Comparison of ENCODE assay signal across 18 cellular contexts in genomic region chr2:43107679-43108078, GRCh38.
DNase-seq lines count a peak whose midpoint lies in the region; ATAC-seq, FAIRE-seq and TF ChIP-seq lines count a peak whose summit lies in the region.
"Had no signal": no experiment of that assay in that cellular context is flagged by ENCODE, and none has a peak within 500 bp of the region (broad histone marks: within the 10 kb centered on the region; RNA-seq: fewer than 3 reads in every experiment).

No MANE protein-coding gene starts in this region.

- no peak overlapping the region for H3K23ac ChIP-seq in H1 (ENCODE audit: insufficient read length)

- H2BK5ac ChIP-seq in H1 (ENCODE audit: low read depth, low read length) = no peak overlapping the region

- H3K4ac ChIP-seq in H1 (replicated peaks; ENCODE audit: insufficient read length, low read depth, low read length) = no peak overlapping the region

- H4K91ac ChIP-seq in H1 (replicated peaks; ENCODE audit: insufficient read length, low read length) = peak overlapping the region; percentile 47

- no peaks in the 10 kb centered on the region for H4K20me1 ChIP-seq in H1 (replicated peaks in 1 of 2; ENCODE audit: control insufficient read depth in 1 of 2, insufficient read depth in 2 of 2, low read length in 2 of 2)
- H4K20me1 ChIP-seq in smooth muscle cell (ENCODE audit: low read depth) = no peaks in the 10 kb centered on the region

- FAIRE-seq in H1 (lab: Jason Lieb, UNC) = no peak
- FAIRE-seq: GM12891, RCC 7860, TTC549 had no signal

- H2BK15ac ChIP-seq in H1 (ENCODE audit: low read length) = 0 out of 2 replicates have a peak overlapping the region, but pooled peaks have one; percentile 61

- WGBS in H1 (ENCODE audit: extremely low coverage in 1 of 2, insufficient coverage in 1 of 2, insufficient read length in 1 of 2, insufficient replicate concordance in 2 of 2, low coverage in 1 of 2, low lambda C conversion rate in 2 of 2, missing lambda C conversion rate in 1 of 2), 2 experiments = 96% methylated on average over 4 of the region's 4 CpGs; no CpG with 5 or more reads in 1 of the 2 experiments
- 82 to 83% methylated on average over 4 of the region's 4 CpGs for WGBS in aorta, 2 donors
- 93% methylated on average over 4 of the region's 4 CpGs for WGBS in smooth muscle cell (ENCODE audit: low lambda C conversion rate)

- H3K27me3 ChIP-seq in breast epithelium = no peaks in the 10 kb centered on the region
- H3K27me3 ChIP-seq in H1 (replicated peaks in 1 of 4; ENCODE audit: control insufficient read depth in 3 of 4, extremely low read depth in 1 of 4, insufficient read depth in 3 of 4, low read length in 3 of 4) = peaks cover 0 to under 1% (median 0%) of the 10 kb centered on the region in 4 experiments; a peak in 2 of 7 replicates
- H3K27me3 ChIP-seq in aorta (ENCODE audit: control insufficient read depth in 1 of 2, insufficient read depth in 2 of 2, low read length in 1 of 2) = no peaks in the 10 kb centered on the region
- no peaks in the 10 kb centered on the region for H3K27me3 ChIP-seq in smooth muscle cell (ENCODE audit: low read depth)

- no peaks in the 10 kb centered on the region; the same call in 1 of the 2 replicates for H3K23me2 ChIP-seq in H1 (ENCODE audit: low read depth, low read length)

- H2BK12ac ChIP-seq in H1 (ENCODE audit: low read depth, low read length) = no peak overlapping the region

- no peak overlapping the region for H3K4me3 Mint-ChIP-seq in MCF 10A (ENCODE audit: unreplicated experiment)
- no peak overlapping the region for H3K4me3 Mint-ChIP-seq in nephron
- H3K4me3 Mint-ChIP-seq: natural killer cell had no signal

- H3K4me2 ChIP-seq in H1 (ENCODE audit: insufficient read depth in 1 of 2, low read depth in 2 of 2, low read length in 2 of 2) (no peak overlapping the region), smooth muscle cell (no peak overlapping the region)

- DNase-seq in breast epithelium (ENCODE audit: low spot score in 2 of 2) (no peak), MCF 10A (ENCODE audit: unreplicated experiment) (no peak), H1 (ENCODE audit: low read depth in 1 of 2, low spot score in 2 of 2) (no peak), aorta (peak in 1 of 2 donors; percentile 68), HPDE6-E6E7 (ENCODE audit: extremely low spot score) (no peak), smooth muscle cell (lab: John Stamatoyannopoulos, UW; ENCODE audit: unreplicated experiment) (no peak)
- DNase-seq: 8988T; activated CD8-positive, alpha-beta memory T cell treated with anti-CD3 and anti-CD28 coated beads, Interleukin-2, amount 50 U/mL, for 4 hours; DMS 273 treated with DMSO at 0.1 percent for 48 hours; natural killer cell; stimulated activated CD4-positive, alpha-beta T cell treated with anti-CD3 and anti-CD28 coated beads, Interleukin-12 subunit alpha, Interleukin-12 subunit beta, amount 100 ng/mL, for 4 hours; stimulated activated CD8-positive, alpha-beta memory T cell treated with anti-CD3 and anti-CD28 coated beads, Interleukin-4, amount 100 ng/mL, for 48 hours had no signal

- H3K79me2 ChIP-seq in H1 (ENCODE audit: control insufficient read depth in 1 of 2, insufficient read depth in 2 of 2, low read length in 2 of 2) (no peaks in the 10 kb centered on the region), smooth muscle cell (ENCODE audit: low read depth) (no peaks in the 10 kb centered on the region)

- no peak overlapping the region for H3K27ac Mint-ChIP-seq in MCF 10A (ENCODE audit: low read depth, unreplicated experiment)
- peak overlapping the region; percentile 77 to 90 (median 85) for H3K27ac Mint-ChIP-seq in nephron

- H3K56ac ChIP-seq in H1 (replicated peaks; ENCODE audit: insufficient read length, low read depth, low read length) = no peak overlapping the region

- TF ChIP-seq POLR2A in breast epithelium (IDR thresholded peaks at IDR 0.05) = no peak
- TF ChIP-seq POLR2A in H1 (IDR thresholded peaks at IDR 0.05; ENCODE audit: control extremely low read depth in 1 of 2, low read depth in 2 of 2, low read length in 2 of 2) = no peak

- H3K36me3 Mint-ChIP-seq in MCF 10A (ENCODE audit: insufficient read depth, unreplicated experiment) (no peaks in the 10 kb centered on the region), nephron (ENCODE audit: low read depth) (no peaks in the 10 kb centered on the region)
- H3K36me3 Mint-ChIP-seq: natural killer cell had no signal

- no peak overlapping the region for H3K4me3 ChIP-seq in breast epithelium
- no peak overlapping the region for H3K4me3 ChIP-seq in H1 (ENCODE audit: extremely low read depth in 1 of 4, insufficient read depth in 2 of 4, low read depth in 3 of 4, low read length in 4 of 4)
- no peak overlapping the region for H3K4me3 ChIP-seq in aorta (ENCODE audit: low read length in 2 of 2)
- no peak overlapping the region for H3K4me3 ChIP-seq in smooth muscle cell

- peaks cover 5 to 9% of the 10 kb centered on the region in 2 donors for H3K4me1 ChIP-seq in breast epithelium
- peaks cover 0 to 4% (median under 1%) of the 10 kb centered on the region in 4 experiments; a peak in 3 of 7 replicates for H3K4me1 ChIP-seq in H1 (replicated peaks in 1 of 4; ENCODE audit: control insufficient read depth in 3 of 4, insufficient read depth in 4 of 4, low read length in 3 of 4)
- no peaks in the 10 kb centered on the region for H3K4me1 ChIP-seq in aorta (ENCODE audit: control insufficient read depth in 1 of 2, insufficient read depth in 2 of 2, low read length in 2 of 2)
- peaks cover 35% of the 10 kb centered on the region for H3K4me1 ChIP-seq in smooth muscle cell (ENCODE audit: low read depth)

- no peak overlapping the region for H2BK20ac ChIP-seq in H1 (ENCODE audit: low read length)

- ATAC-seq in aorta (ENCODE audit: low FRiP score) = peak; percentile 43
- no peak for ATAC-seq in HG02970 (IDR thresholded peaks at IDR 0.05; ENCODE audit: low FRiP score, unreplicated experiment)
- ATAC-seq: HCT116 had no signal

- no peak overlapping the region for H4K5ac ChIP-seq in H1 (ENCODE audit: insufficient read length, low read depth, low read length)

- H3K9me3 Mint-ChIP-seq in MCF 10A (ENCODE audit: unreplicated experiment) (peaks cover 8% of the 10 kb centered on the region), nephron (peaks cover 3% of the 10 kb centered on the region)
- H3K9me3 Mint-ChIP-seq: natural killer cell had no signal

- TF ChIP-seq CTCF in breast epithelium (IDR thresholded peaks at IDR 0.05) = no peak
- no peak for TF ChIP-seq CTCF in MCF 10A (IDR thresholded peaks at IDR 0.05; ENCODE audit: unreplicated experiment)
- no peak for TF ChIP-seq CTCF in H1 (IDR thresholded peaks at IDR 0.05; ENCODE audit: control extremely low read depth in 1 of 3, insufficient read depth in 1 of 3, low read depth in 1 of 3, low read length in 3 of 3)
- no peak for TF ChIP-seq CTCF in nephron (IDR thresholded peaks at IDR 0.05; ENCODE audit: unreplicated experiment in 3 of 3)
- TF ChIP-seq CTCF in smooth muscle cell (IDR thresholded peaks at IDR 0.05; ENCODE audit: borderline replicate concordance, insufficient read depth, poor library complexity, severe bottlenecking) = no peak

- no peaks in the 10 kb centered on the region for H3K36me3 ChIP-seq in breast epithelium
- no peaks in the 10 kb centered on the region for H3K36me3 ChIP-seq in H1 (ENCODE audit: control insufficient read depth in 2 of 4, insufficient read depth in 4 of 4, low read length in 3 of 4)
- no peaks in the 10 kb centered on the region for H3K36me3 ChIP-seq in aorta (ENCODE audit: control insufficient read depth in 1 of 2, insufficient read depth in 2 of 2, low read length in 1 of 2)
- no peaks in the 10 kb centered on the region for H3K36me3 ChIP-seq in smooth muscle cell (ENCODE audit: low read depth)

- no peak overlapping the region for H3K14ac ChIP-seq in H1 (ENCODE audit: insufficient read length)

- BruUV-seq in MCF 10A (replicated peaks; lab: Mats Ljungman, UMichigan) = no TSS peak

- H4K8ac ChIP-seq in H1 (ENCODE audit: extremely low read depth, insufficient read depth, low read length) = no peak overlapping the region

- H2AFZ ChIP-seq in H1 (ENCODE audit: low read length) (no peak overlapping the region), smooth muscle cell (ENCODE audit: low read depth) (no peak overlapping the region)

- no peaks in the 10 kb centered on the region for H3K27me3 Mint-ChIP-seq in MCF 10A (ENCODE audit: insufficient read depth, unreplicated experiment)
- H3K27me3 Mint-ChIP-seq in nephron (ENCODE audit: low read depth) = peaks cover 6% of the 10 kb centered on the region

- H3K9me3 ChIP-seq in breast epithelium (no peaks in the 10 kb centered on the region), H1 (ENCODE audit: insufficient read depth in 2 of 2, low read depth in 1 of 2, low read length in 1 of 2) (no peaks in the 10 kb centered on the region), aorta (ENCODE audit: control insufficient read depth, low read length) (no peaks in the 10 kb centered on the region), smooth muscle cell (replicated peaks; ENCODE audit: low read depth) (no peaks in the 10 kb centered on the region)

- H3K9ac ChIP-seq in H1 (replicated peaks in 1 of 4; ENCODE audit: extremely low read depth in 1 of 4, low read depth in 3 of 4, low read length in 3 of 4) (no peak overlapping the region; a peak in 1 of 7 replicates), smooth muscle cell (ENCODE audit: low read depth) (no peak overlapping the region)

- CTCF ChIA-PET in MCF 10A (lab: Yijun Ruan, JAX) = interaction anchor here (0.6 kb wide), 1 partner anchor 20 kb away, joined by 4 read pairs; no protein-coding TSS in a partner anchor
- CTCF ChIA-PET in H1 (lab: Charles Lee; ENCODE audit: partially characterized antibody) = interaction anchor here (0.6 to 2.5 kb wide), 7 partner anchors 14 to 225 kb away, joined by 3 to 8 read pairs (median 4); no protein-coding TSS in a partner anchor

- H3K18ac ChIP-seq in H1 (ENCODE audit: extremely low read depth, low read length) = no peak overlapping the region

- H3K79me1 ChIP-seq in H1 (ENCODE audit: low read depth, low read length) = no peaks in the 10 kb centered on the region

- peaks cover 19% of the 10 kb centered on the region for H3K4me1 Mint-ChIP-seq in MCF 10A (ENCODE audit: insufficient read depth, unreplicated experiment)
- peaks cover 66% of the 10 kb centered on the region for H3K4me1 Mint-ChIP-seq in nephron

- TF ChIP-seq EP300 in H1 (IDR thresholded peaks at IDR 0.05; ENCODE audit: borderline replicate concordance in 1 of 2, low read depth in 2 of 2, low read length in 2 of 2) = no peak

- no peak overlapping the region for H2BK120ac ChIP-seq in H1 (replicated peaks; ENCODE audit: low read depth, low read length)

- no peak overlapping the region for H2AK5ac ChIP-seq in H1 (ENCODE audit: low read depth, low read length)

- intact Hi-C loops in breast epithelium (cut with DNase I; ENCODE audit: low total_unique reads) = no loop called here
- intact Hi-C loops in MCF 10A (cut with micrococcal nuclease) = no loop called here
- intact Hi-C loops in aorta (cut with DNase I) = loop anchor here in 1 of 2 donors (10.0 kb wide), 1 partner anchor 107 kb away; no protein-coding TSS in a partner anchor

- H3K27ac ChIP-seq in breast epithelium (peak overlapping the region; percentile 36 to 93), H1 (ENCODE audit: low read depth, low read length) (no peak overlapping the region), aorta (ENCODE audit: low read depth in 1 of 2, low read length in 2 of 2) (no peak overlapping the region), smooth muscle cell (ENCODE audit: low read depth) (no peak overlapping the region)

- peaks cover 1% of the 10 kb centered on the region for H3F3A ChIP-seq in smooth muscle cell (ENCODE audit: low read depth)

- POLR2A ChIA-PET in MCF 10A (lab: Yijun Ruan, JAX) = interaction anchor here (0.6 kb wide), 2 partner anchors 19 to 22 kb away, joined by 3 read pairs; no protein-coding TSS in a partner anchor
- POLR2A ChIA-PET in H1 (lab: Charles Lee; ENCODE audit: partially characterized antibody) = no interaction called here

- no peak for TF ChIP-seq RAD21 in H1 (IDR thresholded peaks at IDR 0.05 in 1 of 2, conservative IDR thresholded peaks at IDR 0.05 in 1 of 2; ENCODE audit: low read depth in 2 of 2, low read length in 2 of 2)

Comparison
In these comparisons a context has a peak if more than half of its experiments do, and no peak if none do; other contexts are left out.
1. H3K27ac ChIP-seq: peak in breast epithelium (2 of 2); none in H1 (single experiment), aorta (0 of 2) and smooth muscle cell (single experiment).